Comparison of ENCODE assay signal across 8 cellular contexts in the genomic region with DNA sequence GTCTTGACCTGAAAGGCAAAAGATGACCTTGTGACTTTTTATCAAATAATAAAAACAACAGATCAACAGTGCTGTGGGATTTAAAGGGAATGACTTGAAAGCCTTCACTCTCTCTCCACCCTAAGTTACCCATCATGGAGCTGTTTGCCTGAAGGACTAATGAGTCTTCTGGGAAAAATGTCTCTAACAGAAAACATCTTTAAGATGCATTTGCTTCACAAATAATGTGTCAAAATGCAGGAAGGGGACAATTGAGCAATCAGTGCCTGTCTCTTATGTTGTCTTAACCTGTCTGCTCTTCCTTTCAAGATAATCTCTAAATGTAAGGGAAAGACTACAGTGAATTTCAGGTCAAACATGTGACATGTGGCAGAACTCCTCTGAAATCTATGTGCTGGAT.
"Had no signal": no experiment of that assay in that cellular context is flagged by ENCODE, and none has a peak within 500 bp of the region (broad histone marks: within the 10 kb centered on the region; RNA-seq: fewer than 3 reads in every experiment).

No MANE protein-coding gene starts in this region.

- DNase-seq: GDM1, GF-D8 had no signal

- H3K4me3 ChIP-seq: GM12878 had no signal

- FAIRE-seq: G401.6, GM12878, GM12891, GM12892, GM18507, GM19239 had no signal

- ATAC-seq: GM12878 had no signal
